ENCODE assay signal across 10 cellular contexts in genomic region chr13:39688699-39689405, GRCh38. TPM values are rescaled to one million over a fixed set of nuclear protein-coding genes. Genes with fewer than 3 reads are reported as not detected.
DNase-seq lines count a peak whose midpoint lies in the region; ATAC-seq and TF ChIP-seq lines count a peak whose summit lies in the region.
"Had no signal": no experiment of that assay in that cellular context is flagged by ENCODE, and none has a peak within 500 bp of the region (broad histone marks: within the 10 kb centered on the region; RNA-seq: fewer than 3 reads in every experiment).

No MANE protein-coding gene starts in this region.

- peaks cover 0 to 3% (median 3%) of the 10 kb centered on the region in 7 donors for H3K9me3 Mint-ChIP-seq in CD14-positive monocyte

- peaks cover 11% of the 10 kb centered on the region for H3K4me1 Mint-ChIP-seq in CD14-positive monocyte

- H3K4me1 ChIP-seq in suprapubic skin: no peaks in the 10 kb centered on the region

- H3K27me3 Mint-ChIP-seq in CD14-positive monocyte (ENCODE audit: low read depth in 3 of 3): no peaks in the 10 kb centered on the region

- peak; percentile 87 for ATAC-seq in GM18498 (IDR thresholded peaks at IDR 0.05; ENCODE audit: unreplicated experiment)
- peak; percentile 92 for ATAC-seq in GM21390 (IDR thresholded peaks at IDR 0.05; ENCODE audit: unreplicated experiment)
- ATAC-seq in HG03460 (IDR thresholded peaks at IDR 0.05; ENCODE audit: unreplicated experiment): peak; percentile 82

- DNase-seq in choroid plexus epithelial cell (ENCODE audit: low read depth): peak; percentile 71
- no peak for DNase-seq in suprapubic skin (ENCODE audit: low spot score in 2 of 2)
- DNase-seq in dedifferentiated amniotic fluid mesenchymal stem cell (ENCODE audit: extremely low spot score): no peak
- no peak for DNase-seq in effector CD4-positive, alpha-beta T cell
- no peak for DNase-seq in CD14-positive monocyte (ENCODE audit: low spot score)
- DNase-seq: heart right ventricle, NCI-H1694 treated with DMSO at 0.1 percent for 48 hours had no signal

- H3K4me3 ChIP-seq in choroid plexus epithelial cell (ENCODE audit: low read depth, low read length) (no peak overlapping the region), suprapubic skin (no peak overlapping the region)
- H3K4me3 ChIP-seq: heart right ventricle had no signal

- H3K27ac ChIP-seq in suprapubic skin: no peak overlapping the region
- H3K27ac ChIP-seq: heart right ventricle had no signal

- 92% methylated on average over 1 of the region's 1 CpG for WGBS in suprapubic skin

- H3K9me3 ChIP-seq in suprapubic skin: no peaks in the 10 kb centered on the region
- H3K9me3 ChIP-seq: heart right ventricle had no signal

- no peaks in the 10 kb centered on the region for H3K27me3 ChIP-seq in suprapubic skin
- H3K27me3 ChIP-seq: heart right ventricle had no signal

- no peak for TF ChIP-seq CTCF in choroid plexus epithelial cell (conservative IDR thresholded peaks at IDR 0.05; ENCODE audit: low read depth, low read length)
- TF ChIP-seq CTCF in suprapubic skin (IDR thresholded peaks at IDR 0.05): no peak
- no peak for TF ChIP-seq CTCF in CD14-positive monocyte (IDR thresholded peaks at IDR 0.05)

- H3K36me3 Mint-ChIP-seq in CD14-positive monocyte: peaks cover 25 to 28% of the 10 kb centered on the region in 2 donors

- TF ChIP-seq EP300 in suprapubic skin (IDR thresholded peaks at IDR 0.05): no peak

- H3K36me3 ChIP-seq in suprapubic skin: peaks cover 16% of the 10 kb centered on the region

- TF ChIP-seq POLR2A in suprapubic skin (IDR thresholded peaks at IDR 0.05): no peak

- H3K4me3 Mint-ChIP-seq in CD14-positive monocyte: no peak overlapping the region

- intact Hi-C loops in CD14-positive monocyte (cut with micrococcal nuclease): loop anchor here in 1 of 2 donors (10.0 kb wide), 1 partner anchor 1086 kb away; the partner anchor contains the start of gene MRPS31

- peak overlapping the region in 2 of 7 donors; percentile 23 to 70 for H3K27ac Mint-ChIP-seq in CD14-positive monocyte

RNA-seq across cellular contexts. Expression of gene COG6, which starts 33.4 kb away (rescaled TPM):
- 10 to 100 TPM; 14.8 to 28.2 (median 22.9) TPM for total RNA-seq in suprapubic skin
- polyA plus RNA-seq in CD14-positive monocyte: 10 to 100 TPM in 1 of 2 donors, 1 to 10 TPM in 1; 8.4 to 11.0 TPM
